In genomic region chr16:46828943-46829342, GRCh38 we compare ENCODE assay signal across 11 cellular contexts. TPM values are rescaled to one million over a fixed set of nuclear protein-coding genes. Genes with fewer than 3 reads are reported as not detected.
DNase-seq lines count a peak whose midpoint lies in the region; ATAC-seq and TF ChIP-seq lines count a peak whose summit lies in the region.
"Had no signal": no experiment of that assay in that cellular context is flagged by ENCODE, and none has a peak within 500 bp of the region (broad histone marks: within the 10 kb centered on the region; RNA-seq: fewer than 3 reads in every experiment).

No MANE protein-coding gene starts in this region.

- H2AFZ ChIP-seq in MM.1S (ENCODE audit: low read length) (no peak overlapping the region), neuron (ENCODE audit: low read depth, low read length) (no peak overlapping the region)

- peaks cover 62% of the 10 kb centered on the region for H3K79me2 ChIP-seq in MM.1S (ENCODE audit: low read length)

- H3K4me3 Mint-ChIP-seq in chondrocyte (ENCODE audit: unreplicated experiment), result peak overlapping the region; percentile 93

- H3K9ac ChIP-seq in MM.1S (ENCODE audit: low read length), result no peak overlapping the region

- ATAC-seq in GM21786 (IDR thresholded peaks at IDR 0.05; ENCODE audit: unreplicated experiment) (no peak), GM21619 (IDR thresholded peaks at IDR 0.05; ENCODE audit: unreplicated experiment) (no peak), HG02623 (IDR thresholded peaks at IDR 0.05; ENCODE audit: unreplicated experiment) (no peak)
- ATAC-seq: gastroesophageal sphincter had no signal

- H3K27me3 Mint-ChIP-seq in chondrocyte (ENCODE audit: low read depth), result no peaks in the 10 kb centered on the region

- H3K27ac Mint-ChIP-seq in chondrocyte (ENCODE audit: unreplicated experiment), result peak overlapping the region; percentile 96

- peaks cover 20% of the 10 kb centered on the region for H3K4me1 ChIP-seq in MM.1S (ENCODE audit: low read length)
- H3K4me1 ChIP-seq in neuron (ENCODE audit: insufficient read depth, low read length), result peaks cover 8% of the 10 kb centered on the region

- peaks cover 33% of the 10 kb centered on the region for H3K4me1 Mint-ChIP-seq in chondrocyte (ENCODE audit: low read depth)

- H3K4me3 ChIP-seq in GM12875 (ENCODE audit: low read depth, low read length), result peak overlapping the region; percentile 29
- H3K4me3 ChIP-seq in MM.1S (ENCODE audit: low read length), result peak overlapping the region; percentile 89; the same call in 1 of the 2 replicates
- peak overlapping the region; percentile 79 for H3K4me3 ChIP-seq in neuron (ENCODE audit: low read length)

- peaks cover 19% of the 10 kb centered on the region; the same call in 1 of the 2 replicates for H3F3A ChIP-seq in MM.1S (ENCODE audit: insufficient read depth, low read length)

- H3K36me3 ChIP-seq in MM.1S (replicated peaks; ENCODE audit: insufficient read depth, low read length), result 0 out of 2 replicates have a peak, but pooled peaks cover 3% of the 10 kb centered on the region
- H3K36me3 ChIP-seq in neuron (ENCODE audit: insufficient read depth, low read length), result peaks cover 5% of the 10 kb centered on the region
- H3K36me3 ChIP-seq: gastroesophageal sphincter, neutrophil had no signal

- H3K27ac ChIP-seq in MM.1S (ENCODE audit: low read length), result no peak overlapping the region
- H3K27ac ChIP-seq: neutrophil had no signal

- DNase-seq in MM.1S (no peak), chondrocyte (ENCODE audit: low spot score) (no peak), activated gamma-delta T cell (lab: John Stamatoyannopoulos, UW) (no peak)
- DNase-seq: activated effector memory CD4-positive, alpha-beta T cell treated with anti-CD3 and anti-CD28 coated beads, Interleukin-2, amount 50 U/mL, for 16 hours had no signal

- no peaks in the 10 kb centered on the region for H3K27me3 ChIP-seq in MM.1S (replicated peaks; ENCODE audit: insufficient read depth, low read length)
- H3K27me3 ChIP-seq in neuron (ENCODE audit: insufficient read depth, low read length), result no peaks in the 10 kb centered on the region
- H3K27me3 ChIP-seq: gastroesophageal sphincter, neutrophil had no signal

- no peaks in the 10 kb centered on the region for H3K9me3 Mint-ChIP-seq in chondrocyte (ENCODE audit: low read depth)

- H3K36me3 Mint-ChIP-seq in chondrocyte (ENCODE audit: low read depth), result no peaks in the 10 kb centered on the region

- TF ChIP-seq CTCF in GM12875 (IDR thresholded peaks at IDR 0.05; ENCODE audit: borderline replicate concordance, insufficient read depth, low read depth, low read length), result no peak
- no peak for TF ChIP-seq CTCF in MM.1S (IDR thresholded peaks at IDR 0.05; ENCODE audit: low read length)
- TF ChIP-seq CTCF in chondrocyte (IDR thresholded peaks at IDR 0.05), result no peak

- H4K20me1 ChIP-seq in MM.1S (ENCODE audit: insufficient read depth, low read length), result no peaks in the 10 kb centered on the region

- H3K9me2 ChIP-seq in MM.1S (replicated peaks; ENCODE audit: insufficient read depth, low read length), result no peaks in the 10 kb centered on the region

- peak overlapping the region; percentile 74; the same call in 1 of the 2 replicates for H3K4me2 ChIP-seq in MM.1S (ENCODE audit: low read depth, low read length)

- H3K9me3 ChIP-seq in MM.1S (replicated peaks; ENCODE audit: insufficient read depth, low read length) (no peaks in the 10 kb centered on the region), neuron (ENCODE audit: low read length) (no peaks in the 10 kb centered on the region)
- H3K9me3 ChIP-seq: gastroesophageal sphincter, neutrophil had no signal

RNA-seq across cellular contexts. Expression of gene C16orf87, which starts 2.0 kb away (rescaled TPM):
- 15.3 to 19.1 TPM (median 17.7 TPM) in 3 replicates for total RNA-seq in chondrocyte

RNA-seq across cellular contexts. Expression of gene GPT2, which starts 55.2 kb away (rescaled TPM):
- total RNA-seq in chondrocyte, result 35.1 to 67.1 TPM (median 59.6 TPM) in 3 replicates

Comparison
In these comparisons a context has a peak if more than half of its experiments do, and no peak if none do; other contexts are left out.
1. H3K4me3 ChIP-seq: peak in every context shown above with its lines; median percentile 89 in MM.1S; 79 in neuron; 29 in GM12875.